8 cellular contexts compared by ENCODE assay signal in genomic region chr10:110460111-110460809, GRCh38. TPM values are rescaled to one million over a fixed set of nuclear protein-coding genes. Genes with fewer than 3 reads are reported as not detected.
DNase-seq lines count a peak whose midpoint lies in the region; ATAC-seq, FAIRE-seq and TF ChIP-seq lines count a peak whose summit lies in the region.

No MANE protein-coding gene starts in this region.

- H3K9ac ChIP-seq in SK-N-SH (no peak overlapping the region), mammary epithelial cell (ENCODE audit: insufficient read depth, low read length) (no peak overlapping the region)

- H3K36me3 ChIP-seq in SK-N-SH (replicated peaks in 1 of 2; ENCODE audit: control insufficient read depth in 1 of 2, insufficient read depth in 2 of 2, low read length in 1 of 2) (no peaks in the 10 kb centered on the region), mammary epithelial cell (ENCODE audit: insufficient read depth, low read length) (no peaks in the 10 kb centered on the region)

- intact Hi-C loops in mammary epithelial cell (cut with micrococcal nuclease) = no loop called here

- no peak overlapping the region for H3K4me3 Mint-ChIP-seq in neural crest cell

- H3K27me3 Mint-ChIP-seq in neural crest cell (ENCODE audit: low read depth) = no peaks in the 10 kb centered on the region

- H3K4me2 ChIP-seq in SK-N-SH (peak overlapping the region; percentile 51; the same call in 1 of the 2 replicates), mammary epithelial cell (ENCODE audit: insufficient read depth, low read depth, low read length) (peak overlapping the region; percentile 14)

- no peak for TF ChIP-seq CTCF in SK-N-SH (IDR thresholded peaks at IDR 0.05)
- no peak for TF ChIP-seq CTCF in mammary epithelial cell (conservative IDR thresholded peaks at IDR 0.05 in 1 of 2, IDR thresholded peaks at IDR 0.05 in 1 of 2; ENCODE audit: extremely low read depth in 1 of 2, insufficient read depth in 1 of 2, low read depth in 1 of 2, low read length in 2 of 2)
- no peak for TF ChIP-seq CTCF in neural crest cell (conservative IDR thresholded peaks at IDR 0.05)

- H3K9me2 ChIP-seq in SK-N-SH = no peaks in the 10 kb centered on the region

- H3F3A ChIP-seq in SK-N-SH (replicated peaks; ENCODE audit: insufficient read depth) = no peaks in the 10 kb centered on the region

- H3K4me1 ChIP-seq in SK-N-SH (ENCODE audit: control insufficient read depth in 1 of 2, insufficient read depth in 2 of 2, low read depth in 1 of 2, low read length in 1 of 2) = peaks cover 20 to 45% of the 10 kb centered on the region in 2 experiments; a peak in 3 of 4 replicates
- peaks cover 32% of the 10 kb centered on the region for H3K4me1 ChIP-seq in mammary epithelial cell (ENCODE audit: insufficient read depth, low read length)

- H3K79me2 ChIP-seq in SK-N-SH (ENCODE audit: insufficient read depth) = no peaks in the 10 kb centered on the region
- H3K79me2 ChIP-seq in mammary epithelial cell (ENCODE audit: insufficient read depth, low read length) = no peaks in the 10 kb centered on the region

- peak overlapping the region; percentile 36 for H3K27ac Mint-ChIP-seq in neural crest cell (ENCODE audit: unreplicated experiment)

- DNase-seq in SK-N-SH (peak; percentile 80), mammary epithelial cell (no peak), neural crest cell (ENCODE audit: low read depth, low spot score) (no peak), GM19239 (ENCODE audit: insufficient read length, low spot score) (no peak), NCI-H2227 (lab: John Stamatoyannopoulos, UW; ENCODE audit: unreplicated experiment) (no peak), NCI-H2227 treated with DMSO at 0.1 percent for 48 hours (lab: John Stamatoyannopoulos, UW) (no peak), GM12892 (ENCODE audit: insufficient read length) (no peak)

- TF ChIP-seq RAD21 in SK-N-SH (IDR thresholded peaks at IDR 0.05; ENCODE audit: low read length) = no peak; the same call in 1 of the 2 replicates

- no TSS peak for BruUV-seq in mammary epithelial cell (replicated peaks; lab: Mats Ljungman, UMichigan)

- TF ChIP-seq EP300 in SK-N-SH (IDR thresholded peaks at IDR 0.05; ENCODE audit: borderline replicate concordance in 1 of 2, low read depth in 1 of 2, low read length in 1 of 2) = peak; percentile 52 to 58; a peak in 2 of 4 replicates

- dilution Hi-C loops in mammary epithelial cell (cut with HindIII; ENCODE audit: low sequenced_read_pairs) = no loop called here

- H4K20me1 ChIP-seq in SK-N-SH (ENCODE audit: insufficient read depth) = no peaks in the 10 kb centered on the region
- H4K20me1 ChIP-seq in mammary epithelial cell (ENCODE audit: insufficient read depth, low read length) = no peaks in the 10 kb centered on the region

- H3K9me3 Mint-ChIP-seq in neural crest cell = no peaks in the 10 kb centered on the region

- peak overlapping the region in 1 of 2 experiments; percentile 91; a peak in 2 of 4 replicates for H3K27ac ChIP-seq in SK-N-SH (ENCODE audit: low read depth in 2 of 2, low read length in 1 of 2)
- no peak overlapping the region for H3K27ac ChIP-seq in mammary epithelial cell (ENCODE audit: insufficient read depth, low read depth, low read length)

- CTCF ChIA-PET in SK-N-SH (lab: Yijun Ruan, JAX) (interaction anchor here (1.0 kb wide), 2 partner anchors 39 to 106 kb away, joined by 3 read pairs; no protein-coding TSS in a partner anchor), mammary epithelial cell (lab: Charles Lee; ENCODE audit: low non-redundant PET) (no interaction called here)

- H2AFZ ChIP-seq in SK-N-SH (ENCODE audit: low read depth) (peak overlapping the region; percentile 72; the same call in 1 of the 2 replicates), mammary epithelial cell (ENCODE audit: low read depth, low read length) (peak overlapping the region; percentile 23)

- TF ChIP-seq POLR2A in GM12892 (IDR thresholded peaks at IDR 0.05; ENCODE audit: low read depth, low read length) = no peak

- no peaks in the 10 kb centered on the region for H3K36me3 Mint-ChIP-seq in neural crest cell (ENCODE audit: low read depth)

- POLR2A ChIA-PET in SK-N-SH (lab: Yijun Ruan, JAX) = interaction anchor here (0.7 kb wide), 1 partner anchor 249 kb away, joined by 3 read pairs; no protein-coding TSS in a partner anchor

- 46% methylated on average over 8 of the region's 16 CpGs for WGBS in SK-N-SH (ENCODE audit: low lambda C conversion rate)
- 43% methylated on average over 8 of the region's 16 CpGs for WGBS in mammary epithelial cell (ENCODE audit: low coverage, missing lambda C conversion rate)

- H3K9me3 ChIP-seq in SK-N-SH (no peaks in the 10 kb centered on the region), mammary epithelial cell (replicated peaks; ENCODE audit: insufficient read depth, low read length) (no peaks in the 10 kb centered on the region)

- peak; percentile 37 for ATAC-seq in GM18511 (IDR thresholded peaks at IDR 0.05; ENCODE audit: unreplicated experiment)

- no peaks in the 10 kb centered on the region for H3K27me3 ChIP-seq in SK-N-SH (ENCODE audit: insufficient read depth)
- H3K27me3 ChIP-seq in mammary epithelial cell (ENCODE audit: insufficient read depth, low read length) = no peaks in the 10 kb centered on the region

- H3K4me3 ChIP-seq in SK-N-SH (ENCODE audit: low read depth in 2 of 2, low read length in 1 of 2) = no peak overlapping the region
- no peak overlapping the region for H3K4me3 ChIP-seq in mammary epithelial cell (replicated peaks in 1 of 3; ENCODE audit: insufficient read depth in 1 of 3, low read depth in 2 of 3, low read length in 3 of 3)

- peaks cover 61% of the 10 kb centered on the region for H3K4me1 Mint-ChIP-seq in neural crest cell

- no peak for FAIRE-seq in GM19239 (lab: Jason Lieb, UNC)
- FAIRE-seq in GM12892 (lab: Jason Lieb, UNC) = no peak

- in situ Hi-C loops in mammary epithelial cell (cut with MboI; ENCODE audit: low sequenced_read_pairs in 2 of 2) = no loop called here

TF ChIP-seq in SK-N-SH, 30 proteins besides CTCF, POLR2A, EP300 and RAD21 (continues in another document):
- TF ChIP-seq NFIC (IDR thresholded peaks at IDR 0.05; ENCODE audit: borderline replicate concordance) (peak; percentile 41), RFX5 (IDR thresholded peaks at IDR 0.05; ENCODE audit: low read length) (no peak), ZBTB33 (IDR thresholded peaks at IDR 0.05; ENCODE audit: borderline replicate concordance, low read depth) (no peak), MXI1 (IDR thresholded peaks at IDR 0.05; ENCODE audit: low read depth, low read length) (peak; percentile 85; the same call in 1 of the 2 replicates), SIN3A (IDR thresholded peaks at IDR 0.05; ENCODE audit: borderline replicate concordance, low read depth, low read length) (no peak), MAX (IDR thresholded peaks at IDR 0.05; ENCODE audit: low read depth) (peak; percentile 25; the same call in 1 of the 2 replicates), TCF12 (IDR thresholded peaks at IDR 0.05) (peak; percentile 72), CHD2 (IDR thresholded peaks at IDR 0.05; ENCODE audit: low read length, partially characterized antibody) (peak; percentile 43), SMC3 (IDR thresholded peaks at IDR 0.05; ENCODE audit: low read depth, low read length) (no peak), IRF3 (IDR thresholded peaks at IDR 0.05; ENCODE audit: low read depth, low read length) (no peak), EZH2phosphoT487 (IDR thresholded peaks at IDR 0.05; ENCODE audit: borderline replicate concordance, low read depth) (no peak), TEAD4 (IDR thresholded peaks at IDR 0.05; ENCODE audit: borderline replicate concordance, insufficient read depth) (no peak), RCOR1 (IDR thresholded peaks at IDR 0.05; ENCODE audit: low read length) (peak; percentile 50; the same call in 1 of the 2 replicates), GATA2 (CRISPR knock-in tag; IDR thresholded peaks at IDR 0.05) (no peak), FOXJ3 (CRISPR knock-in tag; IDR thresholded peaks at IDR 0.05) (peak; percentile 86; the same call in 1 of the 2 replicates), JUND (IDR thresholded peaks at IDR 0.05) (peak; percentile 32; the same call in 1 of the 2 replicates), POLR2AphosphoS5 (IDR thresholded peaks at IDR 0.05; ENCODE audit: low read depth, low read length) (no peak), FOSL2 (IDR thresholded peaks at IDR 0.05; ENCODE audit: borderline replicate concordance, low read depth) (peak; percentile 55; the same call in 1 of the 2 replicates)

RNA-seq across cellular contexts. Expression of gene DUSP5, which starts 37.4 kb away (rescaled TPM):
- polyA plus RNA-seq in SK-N-SH (2012; rRNA removed) (38.2 and 52.0 TPM in 2 replicates), mammary epithelial cell (66.7 TPM)
- 32.6 and 37.1 TPM in 2 replicates for polyA plus RNA-seq in SK-N-SH (2012; cell fraction: cytosol; rRNA removed)
- 60.7 and 85.8 TPM in 2 replicates for polyA plus RNA-seq in SK-N-SH (2012; cell fraction: nucleus; rRNA removed)
- total RNA-seq in mammary epithelial cell (100 to 1,000 TPM in 1 of 2 donors, 10 to 100 TPM in 1; 18.0 to 107 TPM), neural crest cell (2.4 and 2.5 TPM in 2 replicates)
- polyA minus RNA-seq in mammary epithelial cell = 70.5 TPM
- 59.6 TPM for polyA plus RNA-seq in GM12892 (2012; ENCODE audit: missing spikeins)
